19 cellular contexts compared by ENCODE assay signal in the genomic region with DNA sequence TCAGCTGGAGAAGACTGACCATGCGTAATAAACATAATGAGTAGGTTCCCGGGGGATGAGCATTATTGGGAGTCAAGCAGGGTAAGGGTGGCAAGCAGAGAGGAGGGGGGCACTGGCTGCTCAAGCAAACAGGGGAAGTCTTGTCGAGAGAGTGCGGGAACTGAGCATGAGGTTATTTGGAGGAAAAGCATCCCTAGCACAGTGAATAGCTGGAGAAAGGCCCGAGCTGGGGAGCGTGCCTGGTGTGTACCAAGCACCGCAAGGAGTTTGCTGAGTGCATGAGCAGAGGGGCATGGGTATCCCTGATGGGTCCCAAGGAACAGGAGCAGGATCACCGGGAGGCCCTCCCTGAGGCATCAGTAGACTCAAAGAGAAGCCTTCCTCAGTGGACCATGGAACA. TPM values are rescaled to one million over a fixed set of nuclear protein-coding genes. Genes with fewer than 3 reads are reported as not detected.
A peak's percentile ranks its signal among the peaks of the same experiment; 100 is the strongest.
DNase-seq lines count a peak whose midpoint lies in the region; ATAC-seq and TF ChIP-seq lines count a peak whose summit lies in the region.
"Had no signal": no experiment of that assay in that cellular context is flagged by ENCODE, and none has a peak within 500 bp of the region (broad histone marks: within the 10 kb centered on the region; RNA-seq: fewer than 3 reads in every experiment).

No MANE protein-coding gene starts in this region.

- H3K4me1 ChIP-seq in testis (peaks cover 6% of the 10 kb centered on the region), spleen (peaks cover 45 to 98% (median 94%) of the 10 kb centered on the region in 6 donors)

- H3K27ac ChIP-seq in testis (no peak overlapping the region), spleen (peak overlapping the region in 1 of 8 donors; percentile 34)
- H3K27ac ChIP-seq: hepatocyte had no signal

- H3K27me3 Mint-ChIP-seq in activated T-helper 2 cell treated with anti-CD3 and anti-CD28 coated beads, Interferon-gamma antibody, Interleukin-2, Interleukin-4, amounts not matched to agents 10 μg/mL and 5 μg/mL and 100 μg/mL, durations not matched to agents 14 hours and 24 hours and 36 hours (ENCODE audit: low read depth) = no peaks in the 10 kb centered on the region
- peaks cover 1% of the 10 kb centered on the region for H3K27me3 Mint-ChIP-seq in glutamatergic neuron (ENCODE audit: unreplicated experiment)

- H3K4me3 ChIP-seq in testis (no peak overlapping the region), spleen (no peak overlapping the region)
- H3K4me3 ChIP-seq: esophagus squamous epithelium, hepatocyte had no signal

- H3K27me3 ChIP-seq in testis (no peaks in the 10 kb centered on the region), spleen (replicated peaks in 1 of 7) (no peaks in the 10 kb centered on the region)
- H3K27me3 ChIP-seq: esophagus squamous epithelium, hepatocyte had no signal

- H3K27ac Mint-ChIP-seq in activated T-helper 2 cell treated with anti-CD3 and anti-CD28 coated beads, Interferon-gamma antibody, Interleukin-2, Interleukin-4, amounts not matched to agents 10 μg/mL and 5 μg/mL and 100 μg/mL, durations not matched to agents 14 hours and 24 hours and 36 hours = peak overlapping the region; percentile 54
- H3K27ac Mint-ChIP-seq in stimulated activated effector memory CD8-positive, alpha-beta T cell treated with anti-CD3 and anti-CD28 coated beads, Interleukin-12 subunit alpha, Interleukin-12 subunit beta, amount 100 ng/mL, for 72 hours = no peak overlapping the region
- no peak overlapping the region for H3K27ac Mint-ChIP-seq in glutamatergic neuron (ENCODE audit: unreplicated experiment)

- no peak overlapping the region for H3K4me3 Mint-ChIP-seq in activated T-helper 2 cell treated with anti-CD3 and anti-CD28 coated beads, Interferon-gamma antibody, Interleukin-2, Interleukin-4, amounts not matched to agents 10 μg/mL and 5 μg/mL and 100 μg/mL, durations not matched to agents 14 hours and 24 hours and 36 hours (ENCODE audit: low read depth)
- peak overlapping the region; percentile 39 for H3K4me3 Mint-ChIP-seq in stimulated activated effector memory CD8-positive, alpha-beta T cell treated with anti-CD3 and anti-CD28 coated beads, Interleukin-12 subunit alpha, Interleukin-12 subunit beta, amount 100 ng/mL, for 72 hours
- no peak overlapping the region for H3K4me3 Mint-ChIP-seq in glutamatergic neuron (ENCODE audit: unreplicated experiment)

- peaks cover 28% of the 10 kb centered on the region for H3K4me1 Mint-ChIP-seq in activated T-helper 2 cell treated with anti-CD3 and anti-CD28 coated beads, Interferon-gamma antibody, Interleukin-2, Interleukin-4, amounts not matched to agents 10 μg/mL and 5 μg/mL and 100 μg/mL, durations not matched to agents 14 hours and 24 hours and 36 hours (ENCODE audit: low read depth)
- peaks cover 42% of the 10 kb centered on the region for H3K4me1 Mint-ChIP-seq in stimulated activated effector memory CD8-positive, alpha-beta T cell treated with anti-CD3 and anti-CD28 coated beads, Interleukin-12 subunit alpha, Interleukin-12 subunit beta, amount 100 ng/mL, for 72 hours
- peaks cover 6% of the 10 kb centered on the region for H3K4me1 Mint-ChIP-seq in glutamatergic neuron (ENCODE audit: low read depth, unreplicated experiment)

- H3K36me3 ChIP-seq in testis (ENCODE audit: low read depth, missing control alignments) (no peaks in the 10 kb centered on the region), spleen (no peaks in the 10 kb centered on the region)
- H3K36me3 ChIP-seq: esophagus squamous epithelium had no signal

- TF ChIP-seq CTCF in testis (IDR thresholded peaks at IDR 0.05) (no peak), glutamatergic neuron (IDR thresholded peaks at IDR 0.05; ENCODE audit: partially characterized antibody, unreplicated experiment) (no peak), spleen (IDR thresholded peaks at IDR 0.05 in 8 of 11, conservative IDR thresholded peaks at IDR 0.05 in 3 of 11) (no peak)

- intact Hi-C loops in activated T-helper 2 cell treated with anti-CD3 and anti-CD28 coated beads, Interferon-gamma antibody, Interleukin-2, Interleukin-4, amounts not matched to agents 10 μg/mL and 5 μg/mL and 100 μg/mL, durations not matched to agents 14 hours and 24 hours and 36 hours (cut with micrococcal nuclease) = no loop called here
- intact Hi-C loops in testis (cut with DNase I; ENCODE audit: low total_unique reads) = no loop called here
- intact Hi-C loops in spleen (cut with DNase I; ENCODE audit: low total_unique reads) = no loop called here

- no peaks in the 10 kb centered on the region for H3K9me3 ChIP-seq in testis
- H3K9me3 ChIP-seq in spleen = no peaks in the 10 kb centered on the region
- H3K9me3 ChIP-seq: esophagus squamous epithelium had no signal

- ATAC-seq in stimulated activated effector memory CD8-positive, alpha-beta T cell treated with anti-CD3 and anti-CD28 coated beads, Interleukin-12 subunit alpha, Interleukin-12 subunit beta, amount 100 ng/mL, for 72 hours = no peak
- ATAC-seq: activated CD4-positive, CD25-positive, alpha-beta regulatory T cell treated with anti-CD3 and anti-CD28 coated beads, Interleukin-2, amount 50 U/mL, for 24 hours; sciatic nerve had no signal

- WGBS in testis, 2 donors = 93 to 97% methylated on average over 8 of the region's 8 CpGs
- WGBS in spleen, 5 donors = 89 to 92% (median 90%) methylated on average over 8 of the region's 8 CpGs

- DNase-seq in activated CD8-positive, alpha-beta memory T cell treated with anti-CD3 and anti-CD28 coated beads for 24 hours = peak; percentile 55
- DNase-seq in activated CD8-positive, alpha-beta memory T cell treated with anti-CD3 and anti-CD28 coated beads, Interleukin-2, amount 50 U/mL, for 48 hours = no peak
- DNase-seq in activated T-helper 2 cell treated with anti-CD3 and anti-CD28 coated beads, Interferon-gamma antibody, Interleukin-2, Interleukin-4, amounts not matched to agents 10 μg/mL and 5 μg/mL and 100 μg/mL, durations not matched to agents 14 hours and 24 hours and 36 hours (ENCODE audit: low spot score) = no peak
- DNase-seq in hippocampal formation (lab: John Stamatoyannopoulos, UW) (peak; percentile 24 to 42), testis (no peak), glutamatergic neuron (no peak), spleen (no peak)
- DNase-seq in stimulated activated effector memory CD8-positive, alpha-beta T cell treated with anti-CD3 and anti-CD28 coated beads, Interleukin-12 subunit alpha, Interleukin-12 subunit beta, amount 100 ng/mL, for 72 hours (ENCODE audit: low spot score in 2 of 2) = no peak
- DNase-seq: ACHN; DMS79 treated with DMSO at 0.1 percent for 48 hours; esophagus squamous epithelium; NCI-H2029; NCI-H82; RPMI8226; stimulated activated CD4-positive, alpha-beta T cell treated with anti-CD3 and anti-CD28 coated beads, Interleukin-4, amount 100 ng/mL, for 4 hours; stimulated activated naive CD4-positive, alpha-beta T cell had no signal

- no peak for TF ChIP-seq POLR2A in testis (IDR thresholded peaks at IDR 0.05)
- no peak for TF ChIP-seq POLR2A in spleen (IDR thresholded peaks at IDR 0.05)

- H3K9me3 Mint-ChIP-seq in activated T-helper 2 cell treated with anti-CD3 and anti-CD28 coated beads, Interferon-gamma antibody, Interleukin-2, Interleukin-4, amounts not matched to agents 10 μg/mL and 5 μg/mL and 100 μg/mL, durations not matched to agents 14 hours and 24 hours and 36 hours = no peaks in the 10 kb centered on the region
- no peaks in the 10 kb centered on the region for H3K9me3 Mint-ChIP-seq in stimulated activated effector memory CD8-positive, alpha-beta T cell treated with anti-CD3 and anti-CD28 coated beads, Interleukin-12 subunit alpha, Interleukin-12 subunit beta, amount 100 ng/mL, for 72 hours
- no peaks in the 10 kb centered on the region for H3K9me3 Mint-ChIP-seq in glutamatergic neuron (ENCODE audit: unreplicated experiment)

- H3K36me3 Mint-ChIP-seq in activated T-helper 2 cell treated with anti-CD3 and anti-CD28 coated beads, Interferon-gamma antibody, Interleukin-2, Interleukin-4, amounts not matched to agents 10 μg/mL and 5 μg/mL and 100 μg/mL, durations not matched to agents 14 hours and 24 hours and 36 hours (ENCODE audit: low read depth) = peaks cover 14% of the 10 kb centered on the region
- H3K36me3 Mint-ChIP-seq in stimulated activated effector memory CD8-positive, alpha-beta T cell treated with anti-CD3 and anti-CD28 coated beads, Interleukin-12 subunit alpha, Interleukin-12 subunit beta, amount 100 ng/mL, for 72 hours = peaks cover 7% of the 10 kb centered on the region
- no peaks in the 10 kb centered on the region for H3K36me3 Mint-ChIP-seq in glutamatergic neuron (ENCODE audit: unreplicated experiment)

RNA-seq across cellular contexts. Expression of a gene that starts 17.2 kb away (rescaled TPM):
- 83.5 and 95.7 TPM in 2 replicates for total RNA-seq in activated T-helper 2 cell treated with anti-CD3 and anti-CD28 coated beads, Interferon-gamma antibody, Interleukin-2, Interleukin-4, amounts not matched to agents 10 μg/mL and 5 μg/mL and 100 μg/mL, durations not matched to agents 14 hours and 24 hours and 36 hours
- total RNA-seq in testis = 10 to 100 TPM; 42.2 to 47.9 TPM
- 40.8 TPM for polyA plus RNA-seq in testis (ENCODE audit: insufficient read depth, low read depth, low replicate concordance)
- 57.2 TPM for total RNA-seq in glutamatergic neuron (ENCODE audit: unreplicated experiment)
- total RNA-seq in spleen = 100 to 1,000 TPM; 119 to 169 (median 138) TPM
- 100 to 1,000 TPM in 1 of 3 donors, 10 to 100 TPM in 2; 66.9 to 102 (median 79.4) TPM for polyA plus RNA-seq in spleen

Comparison
In these comparisons a context has a peak if more than half of its experiments do, and no peak if none do; other contexts are left out.
1. DNase-seq: peak in activated CD8-positive, alpha-beta memory T cell treated with anti-CD3 and anti-CD28 coated beads for 24 hours (single experiment) and hippocampal formation (2 of 2); none in activated CD8-positive, alpha-beta memory T cell treated with anti-CD3 and anti-CD28 coated beads, Interleukin-2, amount 50 U/mL, for 48 hours (single experiment), activated T-helper 2 cell treated with anti-CD3 and anti-CD28 coated beads, Interferon-gamma antibody, Interleukin-2, Interleukin-4, amounts not matched to agents 10 μg/mL and 5 μg/mL and 100 μg/mL, durations not matched to agents 14 hours and 24 hours and 36 hours (single experiment), stimulated activated effector memory CD8-positive, alpha-beta T cell treated with anti-CD3 and anti-CD28 coated beads, Interleukin-12 subunit alpha, Interleukin-12 subunit beta, amount 100 ng/mL, for 72 hours (0 of 2), testis (single experiment), glutamatergic neuron (single experiment) and spleen (single experiment).